9 cellular contexts compared by ENCODE assay signal in genomic region chr1:41920658-41921057, GRCh38. TPM values are rescaled to one million over a fixed set of nuclear protein-coding genes. Genes with fewer than 3 reads are reported as not detected.
A peak's percentile ranks its signal among the peaks of the same experiment; 100 is the strongest.
DNase-seq lines count a peak whose midpoint lies in the region; ATAC-seq and TF ChIP-seq lines count a peak whose summit lies in the region.
"Had no signal": no experiment of that assay in that cellular context is flagged by ENCODE, and none has a peak within 500 bp of the region (broad histone marks: within the 10 kb centered on the region; RNA-seq: fewer than 3 reads in every experiment).

No MANE protein-coding gene starts in this region.

- POLR2A ChIA-PET in CD4-positive, alpha-beta T cell (lab: Charles Lee): interaction anchor here (1.0 to 7.1 kb wide), 11 partner anchors 9 to 170 kb away, joined by 3 to 108 read pairs (median 5); no protein-coding TSS in a partner anchor
- POLR2A ChIA-PET in HCT116 (lab: Charles Lee): no interaction called here
- POLR2A ChIA-PET in activated CD8-positive, alpha-beta T cell treated with anti-CD3 and anti-CD28 coated beads, Interleukin-2, amount 10 ng/mL, durations not matched to agents 7 days and 5 days (lab: Charles Lee): interaction anchor here (0.6 to 2.4 kb wide), 8 partner anchors 11 to 737 kb away, joined by 3 to 26 read pairs (median 4); no protein-coding TSS in a partner anchor

- RAD21 ChIA-PET in HCT116 (lab: Charles Lee; ENCODE audit: low non-redundant PET in 1 of 2, low total read pairs in 2 of 2, uncharacterized antibody in 2 of 2, unreplicated experiment in 2 of 2): no interaction called here

- no peak overlapping the region for H3K27ac ChIP-seq in CD4-positive, alpha-beta T cell (ENCODE audit: low read depth, low read length)
- H3K27ac ChIP-seq in HCT116 (ENCODE audit: low read depth, low read length) (peak overlapping the region; percentile 45; the same call in 1 of the 2 replicates), dorsolateral prefrontal cortex (peak overlapping the region in 2 of 59 donors; percentile 74 to 87)
- H3K27ac ChIP-seq: testis had no signal

- H3K36me3 Mint-ChIP-seq in CD4-positive, alpha-beta T cell (ENCODE audit: low read depth): no peaks in the 10 kb centered on the region
- peaks cover 7% of the 10 kb centered on the region for H3K36me3 Mint-ChIP-seq in activated CD8-positive, alpha-beta T cell treated with anti-CD3 and anti-CD28 coated beads, Interleukin-2, amount 10 ng/mL, durations not matched to agents 7 days and 5 days (ENCODE audit: low read depth)

- H3K4me3 Mint-ChIP-seq in CD4-positive, alpha-beta T cell: peak overlapping the region; percentile 84
- H3K4me3 Mint-ChIP-seq in activated CD8-positive, alpha-beta T cell treated with anti-CD3 and anti-CD28 coated beads, Interleukin-2, amount 10 ng/mL, durations not matched to agents 7 days and 5 days: peak overlapping the region; percentile 95

- intact Hi-C loops in CD4-positive, alpha-beta T cell (cut with DNase I, micrococcal nuclease): loop anchor here in 1 of 2 experiments (2.0 kb wide), 1 partner anchor 114 kb away; no protein-coding TSS in a partner anchor
- intact Hi-C loops in HCT116 (cut with micrococcal nuclease): no loop called here
- intact Hi-C loops in dorsolateral prefrontal cortex (cut with DNase I): loop anchor here in 1 of 2 donors (10.0 kb wide), 1 partner anchor 346 kb away; no protein-coding TSS in a partner anchor

- peaks cover 4% of the 10 kb centered on the region for H3K9me3 Mint-ChIP-seq in CD4-positive, alpha-beta T cell
- H3K9me3 Mint-ChIP-seq in activated CD8-positive, alpha-beta T cell treated with anti-CD3 and anti-CD28 coated beads, Interleukin-2, amount 10 ng/mL, durations not matched to agents 7 days and 5 days (ENCODE audit: insufficient read depth): peaks cover 4% of the 10 kb centered on the region

- H3K4me2 ChIP-seq in HCT116 (ENCODE audit: low read length): peak overlapping the region; percentile 63

- 0 out of 2 replicates have a peak, but pooled peaks have one; percentile 15 for TF ChIP-seq RAD21 in HCT116 (IDR thresholded peaks at IDR 0.05; ENCODE audit: low read depth)

- no peak for TF ChIP-seq POLR2A in HCT116 (IDR thresholded peaks at IDR 0.05; ENCODE audit: borderline replicate concordance, extremely low read depth, insufficient read depth, insufficient read length)

- peak overlapping the region; percentile 95 for H3K27ac Mint-ChIP-seq in CD4-positive, alpha-beta T cell
- peak overlapping the region; percentile 98 for H3K27ac Mint-ChIP-seq in activated CD8-positive, alpha-beta T cell treated with anti-CD3 and anti-CD28 coated beads, Interleukin-2, amount 10 ng/mL, durations not matched to agents 7 days and 5 days

- peaks cover 55% of the 10 kb centered on the region for H3K4me1 Mint-ChIP-seq in CD4-positive, alpha-beta T cell (ENCODE audit: low read depth)
- peaks cover 49% of the 10 kb centered on the region for H3K4me1 Mint-ChIP-seq in activated CD8-positive, alpha-beta T cell treated with anti-CD3 and anti-CD28 coated beads, Interleukin-2, amount 10 ng/mL, durations not matched to agents 7 days and 5 days (ENCODE audit: low read depth)

- H3K27me3 Mint-ChIP-seq in CD4-positive, alpha-beta T cell: no peaks in the 10 kb centered on the region
- H3K27me3 Mint-ChIP-seq in activated CD8-positive, alpha-beta T cell treated with anti-CD3 and anti-CD28 coated beads, Interleukin-2, amount 10 ng/mL, durations not matched to agents 7 days and 5 days (ENCODE audit: low read depth): peaks cover 8% of the 10 kb centered on the region

- H3K36me3 ChIP-seq in HCT116 (ENCODE audit: control insufficient read depth in 1 of 2, insufficient read depth in 2 of 2, low read length in 2 of 2) (no peaks in the 10 kb centered on the region), kidney epithelial cell (ENCODE audit: control insufficient read depth, insufficient read depth, low read length) (no peaks in the 10 kb centered on the region)

- no peaks in the 10 kb centered on the region for H3K27me3 ChIP-seq in CD4-positive, alpha-beta T cell (ENCODE audit: control insufficient read depth, insufficient read depth, low read length)
- H3K27me3 ChIP-seq in HCT116 (ENCODE audit: insufficient read depth, low read length): no peaks in the 10 kb centered on the region
- H3K27me3 ChIP-seq in kidney epithelial cell (ENCODE audit: control insufficient read depth, insufficient read depth, low read length): no peaks in the 10 kb centered on the region
- no peaks in the 10 kb centered on the region for H3K27me3 ChIP-seq in dorsolateral prefrontal cortex
- H3K27me3 ChIP-seq: testis had no signal

- no peak for ATAC-seq in CD4-positive, alpha-beta T cell (ENCODE audit: poor library complexity)
- peak; percentile 23 for ATAC-seq in HCT116
- ATAC-seq in activated CD8-positive, alpha-beta T cell treated with anti-CD3 and anti-CD28 coated beads, Interleukin-2, amount 10 ng/mL, durations not matched to agents 7 days and 5 days: no peak
- no peak for ATAC-seq in GM21526 (IDR thresholded peaks at IDR 0.05; ENCODE audit: low FRiP score, unreplicated experiment)

- peak overlapping the region; percentile 37 for H2AFZ ChIP-seq in HCT116 (ENCODE audit: low read depth, low read length, poor library complexity, severe bottlenecking)

- CTCF ChIA-PET in CD4-positive, alpha-beta T cell (lab: Charles Lee): no interaction called here
- CTCF ChIA-PET in HCT116 (lab: Charles Lee): no interaction called here
- CTCF ChIA-PET in activated CD8-positive, alpha-beta T cell treated with anti-CD3 and anti-CD28 coated beads, Interleukin-2, amount 10 ng/mL, durations not matched to agents 7 days and 5 days (lab: Charles Lee): interaction anchor here (0.6 to 6.1 kb wide), 7 partner anchors 11 to 257 kb away, joined by 3 to 71 read pairs (median 4); no protein-coding TSS in a partner anchor

- DNase-seq in CD4-positive, alpha-beta T cell: no peak
- DNase-seq in HCT116 (ENCODE audit: low read depth, low spot score) (no peak), kidney epithelial cell (ENCODE audit: low read depth) (peak; percentile 56), NCI-H2227 treated with DMSO at 0.1 percent for 48 hours (lab: John Stamatoyannopoulos, UW) (no peak), dorsolateral prefrontal cortex (no peak)
- no peak for DNase-seq in activated CD8-positive, alpha-beta T cell treated with anti-CD3 and anti-CD28 coated beads, Interleukin-2, amount 10 ng/mL, durations not matched to agents 7 days and 5 days
- DNase-seq in activated effector memory CD4-positive, alpha-beta T cell treated with anti-CD3 and anti-CD28 coated beads, Interleukin-2, amount 50 U/mL, for 16 hours: no peak
- DNase-seq: testis had no signal

- no peaks in the 10 kb centered on the region for H4K20me1 ChIP-seq in HCT116 (ENCODE audit: insufficient read depth)

- no peaks in the 10 kb centered on the region for H3K79me2 ChIP-seq in HCT116 (ENCODE audit: insufficient read depth, low read length)

- H3K4me3 ChIP-seq in HCT116 (replicated peaks in 1 of 2; ENCODE audit: low read depth in 1 of 2, low read length in 2 of 2): peak overlapping the region in 1 of 2 experiments; percentile 27; a peak in 2 of 4 replicates
- H3K4me3 ChIP-seq in kidney epithelial cell (ENCODE audit: low read depth, low read length): no peak overlapping the region
- peak overlapping the region in 3 of 59 donors; percentile 72 to 83 (median 74) for H3K4me3 ChIP-seq in dorsolateral prefrontal cortex
- H3K4me3 ChIP-seq: testis had no signal

- peaks cover 33 to 56% of the 10 kb centered on the region in 2 experiments for H3K4me1 ChIP-seq in HCT116 (ENCODE audit: control insufficient read depth in 1 of 2, insufficient read depth in 2 of 2, low read length in 2 of 2)

- TF ChIP-seq CTCF in CD4-positive, alpha-beta T cell (IDR thresholded peaks at IDR 0.05): no peak
- TF ChIP-seq CTCF in HCT116 (IDR thresholded peaks at IDR 0.05 in 2 of 3, conservative IDR thresholded peaks at IDR 0.05 in 1 of 3; ENCODE audit: borderline replicate concordance in 1 of 3, insufficient read depth in 1 of 3, low read depth in 2 of 3, low read length in 2 of 3) (no peak), kidney epithelial cell (IDR thresholded peaks at IDR 0.05; ENCODE audit: insufficient read depth, low read length, poor library complexity, severe bottlenecking) (no peak), dorsolateral prefrontal cortex (IDR thresholded peaks at IDR 0.05 in 54 of 56, conservative IDR thresholded peaks at IDR 0.05 in 2 of 56; ENCODE audit: low read depth in 1 of 56, partially characterized antibody in 56 of 56) (no peak)

- no TSS peak for BruUV-seq in HCT116 (replicated peaks; lab: Mats Ljungman, UMichigan)

- no peaks in the 10 kb centered on the region for H3K9me3 ChIP-seq in CD4-positive, alpha-beta T cell (ENCODE audit: control insufficient read depth, low read length)
- H3K9me3 ChIP-seq in HCT116 (ENCODE audit: control insufficient read depth in 1 of 2, insufficient read depth in 1 of 2, low read depth in 1 of 2, low read length in 2 of 2): peaks cover 0 to 3% of the 10 kb centered on the region in 2 experiments; a peak in 1 of 4 replicates
- H3K9me3 ChIP-seq: testis had no signal

- no peak overlapping the region for H3K9ac ChIP-seq in HCT116 (ENCODE audit: low read length)

- H3K9me2 ChIP-seq in HCT116 (ENCODE audit: insufficient read depth): no peaks in the 10 kb centered on the region

TF ChIP-seq in HCT116, 20 proteins besides CTCF, POLR2A, EP300 and RAD21 (continues in another document):
- TF ChIP-seq SRF (IDR thresholded peaks at IDR 0.05; ENCODE audit: low read depth) (no peak), SP1 (IDR thresholded peaks at IDR 0.05; ENCODE audit: low read depth) (peak; percentile 74), CBX3 (IDR thresholded peaks at IDR 0.05; ENCODE audit: low read depth) (peak; percentile 49), FOSL1 (IDR thresholded peaks at IDR 0.05; ENCODE audit: low read depth) (peak; percentile 75), TCF7L2 (IDR thresholded peaks at IDR 0.05; ENCODE audit: borderline replicate concordance, extremely low read depth, insufficient read depth, insufficient read length) (no peak), ELF1 (IDR thresholded peaks at IDR 0.05; ENCODE audit: borderline replicate concordance, low read depth) (no peak), EGR1 (IDR thresholded peaks at IDR 0.05; ENCODE audit: low read depth) (no peak), MAX (IDR thresholded peaks at IDR 0.05) (peak; percentile 53; the same call in 1 of the 2 replicates), ZNF274 (IDR thresholded peaks at IDR 0.05; ENCODE audit: low read depth, low read length) (no peak)

RNA-seq across cellular contexts. Expression of gene HIVEP3, which starts 1.9 kb away (rescaled TPM):
- 1 to 10 TPM; 5.1 to 5.4 TPM for total RNA-seq in CD4-positive, alpha-beta T cell
- total RNA-seq in HCT116 (2021; ENCODE audit: unreplicated experiment) (7.1 TPM), kidney epithelial cell (5.8 and 7.3 TPM in 2 replicates), dorsolateral prefrontal cortex (10 to 100 TPM; 10.1 to 43.8 (median 25.6) TPM)
- 4.2 and 6.0 TPM in 2 replicates for polyA plus RNA-seq in HCT116 (2012)
- total RNA-seq in activated CD8-positive, alpha-beta T cell treated with anti-CD3 and anti-CD28 coated beads, Interleukin-2, amount 10 ng/mL, durations not matched to agents 7 days and 5 days: 10 to 100 TPM; 10.8 to 11.8 TPM
